In genomic region chr1:197744979-197745378, GRCh38 we compare ENCODE assay signal across 21 cellular contexts. TPM values are rescaled to one million over a fixed set of nuclear protein-coding genes. Genes with fewer than 3 reads are reported as not detected.
DNase-seq lines count a peak whose midpoint lies in the region; ATAC-seq and TF ChIP-seq lines count a peak whose summit lies in the region.
"Had no signal": no experiment of that assay in that cellular context is flagged by ENCODE, and none has a peak within 500 bp of the region (broad histone marks: within the 10 kb centered on the region; RNA-seq: fewer than 3 reads in every experiment).

No MANE protein-coding gene starts in this region.

- H3K4me1 ChIP-seq in BLaER1 treated with 17β-estradiol and CSF1 and Interleukin-3, amounts not matched to agents 10 nM and 100 nM = peaks cover 0 to 10% (median 8%) of the 10 kb centered on the region in 10 experiments; a peak in 14 of 20 replicates
- H3K4me1 ChIP-seq in HEK293 (ENCODE audit: control insufficient read depth, insufficient read depth, low read length) (peaks cover 6% of the 10 kb centered on the region; the same call in 1 of the 2 replicates), mucosa of descending colon (ENCODE audit: low read depth) (no peaks in the 10 kb centered on the region), mesendoderm (ENCODE audit: control insufficient read depth, low read depth, low read length) (no peaks in the 10 kb centered on the region)

- CTCF ChIA-PET in HEK293 (lab: Yijun Ruan, JAX) = interaction anchor here (0.5 kb wide), 1 partner anchor 197 kb away, joined by 3 read pairs; no protein-coding TSS in a partner anchor

- H3K79me1 ChIP-seq in mesendoderm (ENCODE audit: low read length) = no peaks in the 10 kb centered on the region

- no peaks in the 10 kb centered on the region; a peak in 1 of 22 replicates for H4K20me1 ChIP-seq in BLaER1 treated with 17β-estradiol and CSF1 and Interleukin-3, amounts not matched to agents 10 nM and 100 nM

- no peak for TF ChIP-seq POLR2A in GM18505 (IDR thresholded peaks at IDR 0.05; ENCODE audit: borderline replicate concordance, extremely low read depth, insufficient read depth, insufficient read length)

- H3K27me3 ChIP-seq in BLaER1 treated with 17β-estradiol and CSF1 and Interleukin-3, amounts not matched to agents 10 nM and 100 nM = no peaks in the 10 kb centered on the region
- no peaks in the 10 kb centered on the region for H3K27me3 ChIP-seq in mesendoderm (ENCODE audit: insufficient read depth, low read length, poor library complexity)

- H3K23ac ChIP-seq in mesendoderm (ENCODE audit: low read length) = no peak overlapping the region

- H2BK15ac ChIP-seq in mesendoderm (replicated peaks; ENCODE audit: low read depth) = no peak overlapping the region

- POLR2A ChIA-PET in HEK293 (lab: Yijun Ruan, JAX) = no interaction called here

- H3K4me2 ChIP-seq in BLaER1 treated with 17β-estradiol and CSF1 and Interleukin-3, amounts not matched to agents 10 nM and 100 nM = peak overlapping the region in 9 of 11 experiments; percentile 13 to 53 (median 25); a peak in 13 of 22 replicates
- no peak overlapping the region for H3K4me2 ChIP-seq in mesendoderm (ENCODE audit: low read length)
- H3K4me2 ChIP-seq: SK-N-SH had no signal

- WGBS in mesendoderm (ENCODE audit: extremely low coverage, insufficient coverage, low lambda C conversion rate) = no CpG with 5 or more reads among the region's 1 CpG

- H3K9me3 ChIP-seq in BLaER1 treated with 17β-estradiol and CSF1 and Interleukin-3, amounts not matched to agents 10 nM and 100 nM (replicated peaks in 1 of 11) = peaks cover 0 to 20% (median 0%) of the 10 kb centered on the region in 11 experiments; a peak in 7 of 22 replicates
- no peaks in the 10 kb centered on the region for H3K9me3 ChIP-seq in HEK293 (ENCODE audit: control insufficient read depth, insufficient read depth, low read depth, low read length)
- no peaks in the 10 kb centered on the region for H3K9me3 ChIP-seq in mucosa of descending colon
- H3K9me3 ChIP-seq: SK-N-SH had no signal

- peak; percentile 50 for ATAC-seq in mucosa of descending colon
- no peak for ATAC-seq in GM18505 (IDR thresholded peaks at IDR 0.05; ENCODE audit: unreplicated experiment)
- ATAC-seq: PC-3 had no signal

- no peak overlapping the region for H3K18ac ChIP-seq in mesendoderm (ENCODE audit: low read length)

- H4K8ac ChIP-seq in mesendoderm (ENCODE audit: low read depth, low read length) = no peak overlapping the region

- no peak overlapping the region for H4K5ac ChIP-seq in mesendoderm (ENCODE audit: low read length)

- 0 out of 22 replicates have a peak, but pooled peaks cover 0 to 4% (median 0%) of the 10 kb centered on the region in 11 experiments for H3K36me3 ChIP-seq in BLaER1 treated with 17β-estradiol and CSF1 and Interleukin-3, amounts not matched to agents 10 nM and 100 nM
- no peaks in the 10 kb centered on the region for H3K36me3 ChIP-seq in HEK293 (ENCODE audit: control insufficient read depth in 2 of 2, insufficient read depth in 1 of 2, low read length in 2 of 2)
- no peaks in the 10 kb centered on the region for H3K36me3 ChIP-seq in mucosa of descending colon (ENCODE audit: low read depth)
- no peaks in the 10 kb centered on the region for H3K36me3 ChIP-seq in mesendoderm (ENCODE audit: control insufficient read depth, insufficient read depth, low read length)

- H3K27ac ChIP-seq in BLaER1 treated with 17β-estradiol and CSF1 and Interleukin-3, amounts not matched to agents 10 nM and 100 nM = no peak overlapping the region
- H3K27ac ChIP-seq in HEK293 (ENCODE audit: extremely low read depth, low read depth, low read length) (no peak overlapping the region), mesendoderm (ENCODE audit: low read depth, low read length) (no peak overlapping the region), coronary artery (no peak overlapping the region)

- no peak overlapping the region for H3K9ac ChIP-seq in BLaER1 treated with 17β-estradiol and CSF1 and Interleukin-3, amounts not matched to agents 10 nM and 100 nM
- no peak overlapping the region for H3K9ac ChIP-seq in mesendoderm (ENCODE audit: low read length)
- H3K9ac ChIP-seq: SK-N-SH had no signal

- intact Hi-C loops in mucosa of descending colon (cut with DNase I, micrococcal nuclease) = no loop called here

- no peak overlapping the region for H2BK120ac ChIP-seq in mesendoderm (ENCODE audit: low read depth, low read length)

- no peaks in the 10 kb centered on the region for H3K79me2 ChIP-seq in mesendoderm (ENCODE audit: control insufficient read depth, insufficient read depth, low read length)

- peak; percentile 29 for DNase-seq in OCI-M1 (lab: John Stamatoyannopoulos, UW)
- DNase-seq in mucosa of descending colon = peak in 1 of 3 donors; percentile 18
- DNase-seq in mesendoderm = no peak
- DNase-seq in stimulated activated CD4-positive, alpha-beta T cell treated with anti-CD3 and anti-CD28 coated beads, Interleukin-2, amount 100 ng/mL, for 24 hours = no peak
- DNase-seq in coronary artery (ENCODE audit: low spot score) = no peak
- DNase-seq: CD4-positive, CD25-positive, alpha-beta regulatory T cell; DMS153; Karpas-422; NCI-H1105; NCI-H1436 treated with DMSO at 0.1 percent for 48 hours; NCI-H1930; NCI-H226; NCI-H510A; NCI-H69; PC-3; SK-N-SH; SW 1271 had no signal

- H2AK5ac ChIP-seq in mesendoderm (ENCODE audit: low read length) = no peak overlapping the region

- H2BK5ac ChIP-seq in mesendoderm (ENCODE audit: low read length) = no peak overlapping the region

- H3K4me3 ChIP-seq in BLaER1 treated with 17β-estradiol and CSF1 and Interleukin-3, amounts not matched to agents 10 nM and 100 nM = no peak overlapping the region
- H3K4me3 ChIP-seq in HEK293 (ENCODE audit: low read depth, low read length) = no peak overlapping the region
- no peak overlapping the region for H3K4me3 ChIP-seq in mucosa of descending colon
- H3K4me3 ChIP-seq in mesendoderm (ENCODE audit: low read length) = no peak overlapping the region
- no peak overlapping the region for H3K4me3 ChIP-seq in coronary artery

- H3K56ac ChIP-seq in mesendoderm (ENCODE audit: low read length) = no peak overlapping the region

- TF ChIP-seq CTCF in HEK293 (tag by site-specific recombination; IDR thresholded peaks at IDR 0.05) = no peak
- TF ChIP-seq CTCF in mucosa of descending colon (IDR thresholded peaks at IDR 0.05) = no peak
- no peak for TF ChIP-seq CTCF in coronary artery (IDR thresholded peaks at IDR 0.05)

- no peak overlapping the region for H3K4ac ChIP-seq in mesendoderm (ENCODE audit: low read depth, low read length)

TF ChIP-seq in HEK293, 187 proteins besides CTCF, POLR2A, EP300 and RAD21:
- TF ChIP-seq, protein P1, sequence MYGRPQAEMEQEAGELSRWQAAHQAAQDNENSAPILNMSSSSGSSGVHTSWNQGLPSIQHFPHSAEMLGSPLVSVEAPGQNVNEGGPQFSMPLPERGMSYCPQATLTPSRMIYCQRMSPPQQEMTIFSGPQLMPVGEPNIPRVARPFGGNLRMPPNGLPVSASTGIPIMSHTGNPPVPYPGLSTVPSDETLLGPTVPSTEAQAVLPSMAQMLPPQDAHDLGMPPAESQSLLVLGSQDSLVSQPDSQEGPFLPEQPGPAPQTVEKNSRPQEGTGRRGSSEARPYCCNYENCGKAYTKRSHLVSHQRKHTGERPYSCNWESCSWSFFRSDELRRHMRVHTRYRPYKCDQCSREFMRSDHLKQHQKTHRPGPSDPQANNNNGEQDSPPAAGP (tag by site-specific recombination; IDR thresholded peaks at IDR 0.05) = no peak
- TF ChIP-seq ZNF121 (tag by site-specific recombination; IDR thresholded peaks at IDR 0.05) = no peak
- peak; percentile 54; the same call in 1 of the 2 replicates for TF ChIP-seq PRDM1 (tag by site-specific recombination; IDR thresholded peaks at IDR 0.05)
- no peak for TF ChIP-seq TSHZ1 (tag by site-specific recombination; IDR thresholded peaks at IDR 0.05; ENCODE audit: borderline replicate concordance)

RNA-seq across cellular contexts. Expression of gene DENND1B, which starts 30.3 kb away (rescaled TPM):
- 10 to 100 TPM; 29.3 to 54.9 (median 32.2) TPM for total RNA-seq in mucosa of descending colon
- polyA plus RNA-seq in mesendoderm (2013, experiment 1 of 2) = 1.2 TPM
- 1.2 TPM for polyA plus RNA-seq in mesendoderm (2013, experiment 2 of 2)
- total RNA-seq: G401 had no signal
